In genomic region chr5:94702729-94703128, GRCh38 we compare ENCODE assay signal across 14 cellular contexts.
A peak's percentile ranks its signal among the peaks of the same experiment; 100 is the strongest.
DNase-seq lines count a peak whose midpoint lies in the region; ATAC-seq lines count a peak whose summit lies in the region.
"Had no signal": no experiment of that assay in that cellular context is flagged by ENCODE, and none has a peak within 500 bp of the region (broad histone marks: within the 10 kb centered on the region; RNA-seq: fewer than 3 reads in every experiment).

No MANE protein-coding gene starts in this region.

- peak; percentile 41 for DNase-seq in NCI-H1436 (lab: John Stamatoyannopoulos, UW)
- DNase-seq in NCI-H1436 treated with DMSO at 0.1 percent for 48 hours (lab: John Stamatoyannopoulos, UW), result no peak
- DNase-seq in immature natural killer cell, result no peak
- no peak for DNase-seq in NCI-H82 treated with DMSO at 0.1 percent for 48 hours (lab: John Stamatoyannopoulos, UW; ENCODE audit: unreplicated experiment)
- no peak for DNase-seq in posterior vena cava (ENCODE audit: low spot score)
- DNase-seq in NCI-H446 treated with DMSO at 0.1 percent for 48 hours (lab: John Stamatoyannopoulos, UW), result no peak
- DNase-seq: activated CD4-positive, alpha-beta T cell treated with anti-CD3 and anti-CD28 coated beads, Interleukin-2, amount 50 U/mL, for 4 hours; GM23248; KBM-7; NCI-H510A; stimulated activated naive CD8-positive, alpha-beta T cell treated with anti-CD3 and anti-CD28 coated beads, Interleukin-15, Interleukin-2, amounts not matched to agents 100 U/mL and 50 U/mL, for 24 hours had no signal

- no peak overlapping the region for H3K4me3 Mint-ChIP-seq in immature natural killer cell

- H3K27me3 Mint-ChIP-seq in immature natural killer cell (ENCODE audit: low read depth in 3 of 3), result no peaks in the 10 kb centered on the region

- ATAC-seq in GM21526 (IDR thresholded peaks at IDR 0.05; ENCODE audit: low FRiP score, unreplicated experiment), result peak; percentile 63
- ATAC-seq in HG03108 (IDR thresholded peaks at IDR 0.05; ENCODE audit: unreplicated experiment), result peak; percentile 48
- ATAC-seq: stimulated activated naive CD8-positive, alpha-beta T cell treated with anti-CD3 and anti-CD28 coated beads, Interleukin-15, Interleukin-2, amounts not matched to agents 100 U/mL and 50 U/mL, for 24 hours had no signal

- peaks cover 5 to 34% of the 10 kb centered on the region in 2 donors for H3K4me1 Mint-ChIP-seq in immature natural killer cell

- H3K9me3 Mint-ChIP-seq in immature natural killer cell, result no peaks in the 10 kb centered on the region
- H3K9me3 Mint-ChIP-seq: activated naive CD4-positive, alpha-beta T cell treated with anti-CD3 and anti-CD28 coated beads, Interleukin-2, amount 50 U/mL, for 72 hours had no signal

- peaks cover 5 to 10% (median 7%) of the 10 kb centered on the region in 3 donors for H3K36me3 Mint-ChIP-seq in immature natural killer cell
- H3K36me3 Mint-ChIP-seq: activated naive CD4-positive, alpha-beta T cell treated with anti-CD3 and anti-CD28 coated beads, Interleukin-2, amount 50 U/mL, for 72 hours had no signal

- intact Hi-C loops in posterior vena cava (cut with DNase I), result no loop called here

- peak overlapping the region in 4 of 6 donors; percentile 1 to 15 (median 4) for H3K27ac Mint-ChIP-seq in immature natural killer cell
- H3K27ac Mint-ChIP-seq: activated naive CD4-positive, alpha-beta T cell treated with anti-CD3 and anti-CD28 coated beads, Interleukin-2, amount 50 U/mL, for 72 hours had no signal
